28 cellular contexts compared by ENCODE assay signal in the genomic region with DNA sequence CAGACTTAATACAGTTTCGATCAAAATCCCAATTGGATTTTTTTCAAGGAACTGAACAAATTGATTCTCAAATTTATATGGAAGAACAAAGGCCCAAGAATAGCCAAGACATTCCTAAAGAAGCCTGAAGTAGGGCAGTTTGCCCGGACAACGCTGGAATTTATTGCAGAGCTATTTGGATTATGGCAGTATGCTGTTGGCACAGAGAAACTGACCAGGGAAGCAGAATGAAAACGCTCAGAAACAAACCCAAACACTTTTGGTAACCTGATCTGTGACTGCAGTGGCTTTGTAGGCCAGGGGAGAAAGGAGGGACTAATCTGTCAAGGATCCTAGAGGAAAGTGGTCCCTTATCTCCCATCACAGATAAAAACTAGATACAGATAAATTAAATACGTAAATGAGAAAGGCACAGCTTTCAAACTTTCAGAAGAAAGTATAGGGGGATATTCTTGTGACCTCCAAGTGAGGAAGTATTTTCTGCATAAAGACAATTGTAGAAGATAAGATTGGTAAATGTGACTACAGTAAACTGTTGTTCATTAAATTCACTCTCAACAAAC. TPM values are rescaled to one million over a fixed set of nuclear protein-coding genes. Genes with fewer than 3 reads are reported as not detected.
A peak's percentile ranks its signal among the peaks of the same experiment; 100 is the strongest.
DNase-seq lines count a peak whose midpoint lies in the region; TF ChIP-seq lines count a peak whose summit lies in the region.
"Had no signal": no experiment of that assay in that cellular context is flagged by ENCODE, and none has a peak within 500 bp of the region (broad histone marks: within the 10 kb centered on the region; RNA-seq: fewer than 3 reads in every experiment).

No MANE protein-coding gene starts in this region.

- H3K4me1 Mint-ChIP-seq in H9 (peaks cover 0 to 9% of the 10 kb centered on the region in 2 experiments; a peak in 2 of 4 replicates), immature natural killer cell (no peaks in the 10 kb centered on the region)
- no peaks in the 10 kb centered on the region for H3K4me1 Mint-ChIP-seq in activated naive CD8-positive, alpha-beta T cell treated with anti-CD3 and anti-CD28 coated beads for 36 hours
- H3K4me1 Mint-ChIP-seq: activated CD8-positive, alpha-beta memory T cell treated with anti-CD3 and anti-CD28 coated beads, Interleukin-2, amount 10 ng/mL, durations not matched to agents 7 days and 5 days; activated naive CD4-positive, alpha-beta T cell treated with anti-CD3 and anti-CD28 coated beads, Interleukin-2, amount 50 U/mL, for 24 hours had no signal

- H2BK5ac ChIP-seq in H9 (ENCODE audit: insufficient read length, low read length): no peak overlapping the region

- H2AFZ ChIP-seq in H9 (ENCODE audit: low read length): no peak overlapping the region

- H2BK12ac ChIP-seq in H9 (ENCODE audit: insufficient read length, low read depth, low read length): no peak overlapping the region

- no peak overlapping the region for H2BK120ac ChIP-seq in H9 (ENCODE audit: low read depth, low read length, poor library complexity, severe bottlenecking)

- no peaks in the 10 kb centered on the region for H3K79me2 ChIP-seq in H9 (ENCODE audit: insufficient read depth, low read length)

- H2BK20ac ChIP-seq in H9 (ENCODE audit: low read depth, low read length, poor library complexity, severe bottlenecking): no peak overlapping the region

- no peaks in the 10 kb centered on the region for H3K9me3 ChIP-seq in H9 (ENCODE audit: control insufficient read depth, low read depth, low read length)
- H3K9me3 ChIP-seq in HAP-1: no peaks in the 10 kb centered on the region
- H3K9me3 ChIP-seq: colonic mucosa, heart right ventricle, mucosa of descending colon, upper lobe of left lung had no signal

- H3K14ac ChIP-seq in H9 (ENCODE audit: insufficient read depth, low read length): no peak overlapping the region

- H4K5ac ChIP-seq in H9 (ENCODE audit: insufficient read length, low read depth, low read length): no peak overlapping the region

- in situ Hi-C loops in HAP-1 (cut with MboI; ENCODE audit: low sequenced_read_pairs): no loop called here

- no peak for TF ChIP-seq CTCF in VCaP (conservative IDR thresholded peaks at IDR 0.05)
- TF ChIP-seq CTCF in fibroblast of pulmonary artery (IDR thresholded peaks at IDR 0.05; ENCODE audit: low read length, missing control alignments): no peak
- no peak for TF ChIP-seq CTCF in retinal pigment epithelial cell (conservative IDR thresholded peaks at IDR 0.05; ENCODE audit: low read depth, low read length)
- no peak for TF ChIP-seq CTCF in H9 (conservative IDR thresholded peaks at IDR 0.05)

- H3K27ac Mint-ChIP-seq in H9 (no peak overlapping the region), immature natural killer cell (no peak overlapping the region)
- H3K27ac Mint-ChIP-seq in activated naive CD8-positive, alpha-beta T cell treated with anti-CD3 and anti-CD28 coated beads for 36 hours: no peak overlapping the region
- H3K27ac Mint-ChIP-seq: activated CD8-positive, alpha-beta memory T cell treated with anti-CD3 and anti-CD28 coated beads, Interleukin-2, amount 10 ng/mL, durations not matched to agents 7 days and 5 days; activated naive CD4-positive, alpha-beta T cell treated with anti-CD3 and anti-CD28 coated beads, Interleukin-2, amount 50 U/mL, for 24 hours; activated T-helper 1 cell treated with anti-CD3 and anti-CD28 coated beads, Interleukin-12 subunit alpha, Interleukin-12 subunit beta, Interleukin-2, Interleukin-4 antibody, amounts not matched to agents 30 ng/mL and 10 ng/mL and 1 ng/mL, durations not matched to agents 14 hours and 24 hours and 36 hours had no signal

- H3K27me3 Mint-ChIP-seq in H9 (ENCODE audit: low read depth) (peaks cover 7% of the 10 kb centered on the region), immature natural killer cell (ENCODE audit: low read depth in 3 of 3) (peaks cover 0 to 6% (median 2%) of the 10 kb centered on the region in 3 donors)
- peaks cover 16% of the 10 kb centered on the region for H3K27me3 Mint-ChIP-seq in activated naive CD8-positive, alpha-beta T cell treated with anti-CD3 and anti-CD28 coated beads for 36 hours

- H4K20me1 ChIP-seq in H9 (ENCODE audit: control insufficient read depth, insufficient read depth, insufficient read length): no peaks in the 10 kb centered on the region

- no peak overlapping the region for H2AK5ac ChIP-seq in H9 (ENCODE audit: insufficient read length, low read length)

- no CpG with 5 or more reads among the region's 5 CpGs for WGBS in H9 (ENCODE audit: extremely low coverage, insufficient read length, low lambda C conversion rate)

- no peak overlapping the region for H4K8ac ChIP-seq in H9 (replicated peaks; ENCODE audit: insufficient read length, low read depth, low read length)

- no peak overlapping the region for H3K18ac ChIP-seq in H9 (ENCODE audit: insufficient read length, low read depth, low read length)

- no peak overlapping the region for H3K9ac ChIP-seq in H9 (ENCODE audit: extremely low read depth, insufficient read length, low read length)

- no peak overlapping the region for H3K4me3 Mint-ChIP-seq in H9
- H3K4me3 Mint-ChIP-seq in activated naive CD8-positive, alpha-beta T cell treated with anti-CD3 and anti-CD28 coated beads for 36 hours: no peak overlapping the region
- H3K4me3 Mint-ChIP-seq in immature natural killer cell: no peak overlapping the region
- H3K4me3 Mint-ChIP-seq: activated CD8-positive, alpha-beta memory T cell treated with anti-CD3 and anti-CD28 coated beads, Interleukin-2, amount 10 ng/mL, durations not matched to agents 7 days and 5 days; activated naive CD4-positive, alpha-beta T cell treated with anti-CD3 and anti-CD28 coated beads, Interleukin-2, amount 50 U/mL, for 24 hours; activated T-helper 1 cell treated with anti-CD3 and anti-CD28 coated beads, Interleukin-12 subunit alpha, Interleukin-12 subunit beta, Interleukin-2, Interleukin-4 antibody, amounts not matched to agents 30 ng/mL and 10 ng/mL and 1 ng/mL, durations not matched to agents 14 hours and 24 hours and 36 hours had no signal

- H3K9me3 Mint-ChIP-seq in H9: no peaks in the 10 kb centered on the region
- no peaks in the 10 kb centered on the region for H3K9me3 Mint-ChIP-seq in activated naive CD8-positive, alpha-beta T cell treated with anti-CD3 and anti-CD28 coated beads for 36 hours
- no peaks in the 10 kb centered on the region for H3K9me3 Mint-ChIP-seq in immature natural killer cell
- H3K9me3 Mint-ChIP-seq: activated naive CD4-positive, alpha-beta T cell treated with anti-CD3 and anti-CD28 coated beads, Interleukin-2, amount 50 U/mL, for 24 hours; activated T-helper 1 cell treated with anti-CD3 and anti-CD28 coated beads, Interleukin-12 subunit alpha, Interleukin-12 subunit beta, Interleukin-2, Interleukin-4 antibody, amounts not matched to agents 30 ng/mL and 10 ng/mL and 1 ng/mL, durations not matched to agents 14 hours and 24 hours and 36 hours had no signal

- no peak overlapping the region for H4K91ac ChIP-seq in H9 (ENCODE audit: insufficient read length, low read depth, low read length)

- H3K36me3 Mint-ChIP-seq in H9 (ENCODE audit: insufficient read depth in 1 of 3, low read depth in 3 of 3): no peaks in the 10 kb centered on the region
- H3K36me3 Mint-ChIP-seq in activated naive CD8-positive, alpha-beta T cell treated with anti-CD3 and anti-CD28 coated beads for 36 hours: no peaks in the 10 kb centered on the region
- H3K36me3 Mint-ChIP-seq in immature natural killer cell: no peaks in the 10 kb centered on the region
- H3K36me3 Mint-ChIP-seq: activated CD8-positive, alpha-beta memory T cell treated with anti-CD3 and anti-CD28 coated beads, Interleukin-2, amount 10 ng/mL, durations not matched to agents 7 days and 5 days; activated naive CD4-positive, alpha-beta T cell treated with anti-CD3 and anti-CD28 coated beads, Interleukin-2, amount 50 U/mL, for 24 hours had no signal

- H3K4me3 ChIP-seq in fibroblast of pulmonary artery (replicated peaks; ENCODE audit: low read depth, low read length) (no peak overlapping the region), retinal pigment epithelial cell (ENCODE audit: low read length) (no peak overlapping the region), HAP-1 (no peak overlapping the region)
- H3K4me3 ChIP-seq: colonic mucosa, heart right ventricle, mucosa of descending colon, SK-N-MC, upper lobe of left lung had no signal

- H3T11ph ChIP-seq in H9 (ENCODE audit: low read length): no peak overlapping the region

- H3K27me3 ChIP-seq in H9 (ENCODE audit: insufficient read depth, low read length): no peaks in the 10 kb centered on the region
- no peaks in the 10 kb centered on the region for H3K27me3 ChIP-seq in HAP-1 (ENCODE audit: low read depth)
- H3K27me3 ChIP-seq: colonic mucosa, upper lobe of left lung had no signal

- no peak overlapping the region for H2BK15ac ChIP-seq in H9 (ENCODE audit: low read depth, low read length)

- no peak overlapping the region for H3K4me2 ChIP-seq in H9 (ENCODE audit: insufficient read depth, insufficient read length, low read length)

- H3K27ac ChIP-seq in VCaP (peak overlapping the region; percentile 69), H9 (ENCODE audit: insufficient read length, low read depth, low read length) (no peak overlapping the region)
- H3K27ac ChIP-seq: colonic mucosa, heart right ventricle, SK-N-MC, upper lobe of left lung had no signal

- no peaks in the 10 kb centered on the region for H3K79me1 ChIP-seq in H9 (ENCODE audit: insufficient read depth, low read depth, low read length, poor library complexity, severe bottlenecking)

- H3K36me3 ChIP-seq in HAP-1 (replicated peaks): no peaks in the 10 kb centered on the region
- H3K36me3 ChIP-seq: colonic mucosa, heart right ventricle, upper lobe of left lung had no signal

- no peak overlapping the region for H3K23ac ChIP-seq in H9 (ENCODE audit: insufficient read length, low read depth, low read length)

- H3K56ac ChIP-seq in H9 (ENCODE audit: insufficient read length, low read depth, low read length): no peak overlapping the region

- H3K23me2 ChIP-seq in H9 (ENCODE audit: insufficient read length, low read depth, low read length, poor library complexity, severe bottlenecking): no peaks in the 10 kb centered on the region

- DNase-seq in AG20443 (ENCODE audit: low spot score): peak; percentile 33
- DNase-seq in fibroblast of pulmonary artery (ENCODE audit: low read depth): peak; percentile 4
- peak; percentile 2 for DNase-seq in retinal pigment epithelial cell (ENCODE audit: low read depth)
- no peak for DNase-seq in H9
- no peak for DNase-seq in activated naive CD8-positive, alpha-beta T cell treated with anti-CD3 and anti-CD28 coated beads for 36 hours
- no peak for DNase-seq in immature natural killer cell
- no peak for DNase-seq in HAP-1 (ENCODE audit: low spot score in 2 of 2)
- DNase-seq: activated CD4-positive, alpha-beta T cell treated with anti-CD3 and anti-CD28 coated beads for 48 hours; activated CD8-positive, alpha-beta memory T cell treated with anti-CD3 and anti-CD28 coated beads, Interleukin-2, amount 10 ng/mL, durations not matched to agents 7 days and 5 days; colonic mucosa; H7; heart right ventricle; IMR-90; NCI-H1436; NCI-H69; RPMI8226; stimulated activated CD4-positive, alpha-beta T cell treated with anti-CD3 and anti-CD28 coated beads, Interleukin-12 subunit alpha, Interleukin-12 subunit beta, amount 100 ng/mL, for 4 hours; stimulated activated CD4-positive, alpha-beta T cell treated with anti-CD3 and anti-CD28 coated beads, Interleukin-4, amount 100 ng/mL, for 4 hours; stimulated activated naive CD8-positive, alpha-beta T cell treated with anti-CD3 and anti-CD28 coated beads, Interleukin-15, Interleukin-2, amounts not matched to agents 100 U/mL and 50 U/mL, for 24 hours; T-helper 2 cell; upper lobe of left lung had no signal

- H3K4ac ChIP-seq in H9 (ENCODE audit: low read depth, low read length): no peak overlapping the region

- H3K4me1 ChIP-seq in H9 (ENCODE audit: insufficient read depth, low read length) (no peaks in the 10 kb centered on the region), HAP-1 (no peaks in the 10 kb centered on the region)
- H3K4me1 ChIP-seq: colonic mucosa, heart right ventricle, upper lobe of left lung had no signal

RNA-seq across cellular contexts. Expression of a gene that starts 35.9 kb away (rescaled TPM):
- total RNA-seq in H9 (2021): 0.22 TPM in 1 of 2 replicates, not detected in the other
- not detected for total RNA-seq in activated naive CD8-positive, alpha-beta T cell treated with anti-CD3 and anti-CD28 coated beads for 36 hours
- polyA plus RNA-seq in immature natural killer cell: not detected
- total RNA-seq: activated T-helper 1 cell treated with anti-CD3 and anti-CD28 coated beads, Interleukin-12 subunit alpha, Interleukin-12 subunit beta, Interleukin-2, Interleukin-4 antibody, amounts not matched to agents 30 ng/mL and 10 ng/mL and 1 ng/mL, durations not matched to agents 14 hours and 24 hours and 36 hours; colonic mucosa; IMR-90; left lobe of liver; MCF 10A; mucosa of descending colon had no signal
- polyA plus RNA-seq: IMR-90 had no signal

Comparison
In these comparisons a context has a peak if more than half of its experiments do, and no peak if none do; other contexts are left out.
1. DNase-seq: peak in AG20443 (single experiment), fibroblast of pulmonary artery (single experiment) and retinal pigment epithelial cell (single experiment); none in H9 (single experiment), activated naive CD8-positive, alpha-beta T cell treated with anti-CD3 and anti-CD28 coated beads for 36 hours (single experiment), immature natural killer cell (0 of 3) and HAP-1 (0 of 2).